In genomic region chr10:29039659-29040309, GRCh38 we compare ENCODE assay signal across 17 cellular contexts.
DNase-seq lines count a peak whose midpoint lies in the region; ATAC-seq, FAIRE-seq and TF ChIP-seq lines count a peak whose summit lies in the region.
"Had no signal": no experiment of that assay in that cellular context is flagged by ENCODE, and none has a peak within 500 bp of the region (broad histone marks: within the 10 kb centered on the region; RNA-seq: fewer than 3 reads in every experiment).

No MANE protein-coding gene starts in this region.

- no peak overlapping the region for H3K9ac ChIP-seq in liver (ENCODE audit: low read depth in 1 of 2, low read length in 2 of 2)
- H3K9ac ChIP-seq in HepG2 (ENCODE audit: insufficient read depth, low read depth, low read length), result no peak overlapping the region
- no peak overlapping the region for H3K9ac ChIP-seq in Karpas-422 (ENCODE audit: low read length)

- intact Hi-C loops in HepG2 (cut with micrococcal nuclease; ENCODE audit: unreplicated experiment), result no loop called here

- DNase-seq in HepG2 (ENCODE audit: low spot score) (no peak), brain microvascular endothelial cell (peak; percentile 79), kidney epithelial cell (ENCODE audit: low read depth) (peak; percentile 19), pons (ENCODE audit: low spot score) (no peak), Karpas-422 (no peak), DMS114 treated with DMSO at 0.1 percent for 48 hours (lab: John Stamatoyannopoulos, UW; ENCODE audit: unreplicated experiment) (no peak)
- DNase-seq in NK-92 treated with Interleukin-12 subunit alpha and Interleukin-12 subunit beta, amount 100 ng/mL, for 24 hours (lab: John Stamatoyannopoulos, UW), result no peak
- DNase-seq: activated CD4-positive, alpha-beta T cell treated with anti-CD3 and anti-CD28 coated beads, Interleukin-2, amount 50 U/mL, for 4 hours; activated gamma-delta T cell; DMS53; natural killer cell; NCI-H1105; T-helper 9 cell; testis had no signal

- in situ Hi-C loops in HepG2 (cut with HindIII; ENCODE audit: extremely low pct_ligation_motif_present, low pct_unique_long_range_greater_than_20kb) (no loop called here), brain microvascular endothelial cell (cut with HindIII; ENCODE audit: low pct_ligation_motif_present, low sequenced_read_pairs) (no loop called here)

- CTCF ChIA-PET in HepG2 (lab: Yijun Ruan, JAX; ENCODE audit: low intra/inter-chr PET ratio, low total read pairs), result no interaction called here

- no peak overlapping the region for H3K27ac ChIP-seq in liver (ENCODE audit: low read depth in 1 of 2, low read length in 2 of 2)
- H3K27ac ChIP-seq in HepG2 (ENCODE audit: extremely low read length, insufficient read depth, low read length), result no peak overlapping the region
- H3K27ac ChIP-seq in brain microvascular endothelial cell, result no peak overlapping the region
- H3K27ac ChIP-seq in Karpas-422 (ENCODE audit: low read length), result no peak overlapping the region
- H3K27ac ChIP-seq: epithelial cell of prostate, testis had no signal

- no peak for FAIRE-seq in HepG2 (lab: Jason Lieb, UNC)
- FAIRE-seq: A204.1 had no signal

- no peak for TF ChIP-seq EP300 in HepG2 (IDR thresholded peaks at IDR 0.05; ENCODE audit: low read depth in 2 of 2, low read length in 2 of 2)
- TF ChIP-seq EP300 in HepG2 (CRISPR knock-in tag; IDR thresholded peaks at IDR 0.05; ENCODE audit: borderline replicate concordance), result no peak

- BruUV-seq in HepG2 (replicated peaks; lab: Mats Ljungman, UMichigan), result no TSS peak

- H3K4me2 ChIP-seq in HepG2 (ENCODE audit: low read depth, low read length) (no peak overlapping the region), Karpas-422 (ENCODE audit: low read depth, low read length, poor library complexity, severe bottlenecking) (no peak overlapping the region)

- H3K9me3 ChIP-seq in liver (ENCODE audit: control insufficient read depth in 4 of 4, low read length in 3 of 4), result no peaks in the 10 kb centered on the region
- H3K9me3 ChIP-seq in HepG2 (ENCODE audit: low read length), result no peaks in the 10 kb centered on the region
- H3K9me3 ChIP-seq in Karpas-422 (ENCODE audit: low read length), result no peaks in the 10 kb centered on the region
- H3K9me3 ChIP-seq: testis had no signal

- no peak overlapping the region for H3K4me3 ChIP-seq in liver (ENCODE audit: low read depth in 1 of 3, low read length in 3 of 3)
- H3K4me3 ChIP-seq in HepG2 (replicated peaks in 1 of 3; ENCODE audit: insufficient read depth in 1 of 3, low read depth in 2 of 3, low read length in 3 of 3), result no peak overlapping the region
- no peak overlapping the region for H3K4me3 ChIP-seq in brain microvascular endothelial cell (ENCODE audit: low read depth, low read length)
- no peak overlapping the region for H3K4me3 ChIP-seq in kidney epithelial cell (ENCODE audit: low read depth, low read length)
- H3K4me3 ChIP-seq in Karpas-422 (ENCODE audit: low read length), result no peak overlapping the region
- H3K4me3 ChIP-seq: testis had no signal

- TF ChIP-seq POLR2A in HepG2 (IDR thresholded peaks at IDR 0.05; ENCODE audit: insufficient read depth in 1 of 2, low read depth in 2 of 2, low read length in 2 of 2), result no peak

- H4K20me1 ChIP-seq in HepG2 (ENCODE audit: insufficient read depth, low read length) (no peaks in the 10 kb centered on the region), Karpas-422 (ENCODE audit: insufficient read depth, low read depth, low read length) (no peaks in the 10 kb centered on the region)

- H2AFZ ChIP-seq in HepG2 (ENCODE audit: low read length), result no peak overlapping the region
- no peak overlapping the region for H2AFZ ChIP-seq in Karpas-422 (ENCODE audit: low read length)

- no peaks in the 10 kb centered on the region for H3K9me2 ChIP-seq in Karpas-422 (replicated peaks; ENCODE audit: insufficient read depth, low read length)

- TF ChIP-seq CTCF in liver (IDR thresholded peaks at IDR 0.05; ENCODE audit: low read depth, low read length, missing input control), result no peak
- TF ChIP-seq CTCF in HepG2 (CRISPR knock-in tag; IDR thresholded peaks at IDR 0.05), result no peak
- no peak for TF ChIP-seq CTCF in brain microvascular endothelial cell (IDR thresholded peaks at IDR 0.05; ENCODE audit: low read depth, low read length, missing control alignments)
- TF ChIP-seq CTCF in kidney epithelial cell (IDR thresholded peaks at IDR 0.05; ENCODE audit: insufficient read depth, low read length, poor library complexity, severe bottlenecking), result no peak

- no peaks in the 10 kb centered on the region for H3K79me2 ChIP-seq in HepG2 (ENCODE audit: insufficient read depth, low read length)
- no peaks in the 10 kb centered on the region for H3K79me2 ChIP-seq in Karpas-422 (ENCODE audit: low read length)

- POLR2A ChIA-PET in HepG2 (lab: Yijun Ruan, JAX), result no interaction called here

- H3K36me3 ChIP-seq in liver (ENCODE audit: control insufficient read depth in 4 of 4, insufficient read depth in 3 of 4, low read depth in 1 of 4, low read length in 3 of 4) (no peaks in the 10 kb centered on the region), HepG2 (replicated peaks in 1 of 2; ENCODE audit: control insufficient read depth in 1 of 2, insufficient read depth in 2 of 2, low read length in 2 of 2) (no peaks in the 10 kb centered on the region), brain microvascular endothelial cell (replicated peaks) (no peaks in the 10 kb centered on the region), kidney epithelial cell (ENCODE audit: control insufficient read depth, insufficient read depth, low read length) (no peaks in the 10 kb centered on the region), Karpas-422 (ENCODE audit: insufficient read depth, low read length) (no peaks in the 10 kb centered on the region)

- ATAC-seq in HepG2, result no peak
- ATAC-seq: natural killer cell had no signal

- WGBS in liver, result 49% methylated on average over 3 of the region's 3 CpGs
- 0% methylated on average over 3 of the region's 3 CpGs for WGBS in HepG2 (ENCODE audit: low lambda C conversion rate)

- no peaks in the 10 kb centered on the region for H3K27me3 ChIP-seq in liver (ENCODE audit: control insufficient read depth in 4 of 4, insufficient read depth in 4 of 4, low read length in 3 of 4)
- no peaks in the 10 kb centered on the region for H3K27me3 ChIP-seq in HepG2 (ENCODE audit: control insufficient read depth in 1 of 2, insufficient read depth in 2 of 2, low read length in 2 of 2)
- H3K27me3 ChIP-seq in brain microvascular endothelial cell (replicated peaks), result no peaks in the 10 kb centered on the region
- no peaks in the 10 kb centered on the region for H3K27me3 ChIP-seq in kidney epithelial cell (ENCODE audit: control insufficient read depth, insufficient read depth, low read length)
- H3K27me3 ChIP-seq in Karpas-422 (ENCODE audit: low read length), result no peaks in the 10 kb centered on the region
- H3K27me3 ChIP-seq: testis had no signal

- H3K4me1 ChIP-seq in liver (ENCODE audit: control insufficient read depth in 4 of 4, insufficient read depth in 4 of 4, low read length in 3 of 4), result no peaks in the 10 kb centered on the region
- H3K4me1 ChIP-seq in HepG2 (ENCODE audit: insufficient read depth, low read length), result no peaks in the 10 kb centered on the region
- H3K4me1 ChIP-seq in Karpas-422 (ENCODE audit: low read length), result no peaks in the 10 kb centered on the region
- H3K4me1 ChIP-seq: testis had no signal

- TF ChIP-seq RAD21 in liver (IDR thresholded peaks at IDR 0.05) (no peak), HepG2 (CRISPR knock-in tag; IDR thresholded peaks at IDR 0.05) (no peak)

TF ChIP-seq in liver, 16 proteins besides CTCF, POLR2A, EP300 and RAD21:
- TF ChIP-seq NR2F2 (IDR thresholded peaks at IDR 0.05), result peak; percentile 54
- no peak for TF ChIP-seq SP1 (IDR thresholded peaks at IDR 0.05)
TF ChIP-seq in liver: peak in this region for 1.

TF ChIP-seq in HepG2, 621 proteins besides CTCF, POLR2A, EP300 and RAD21:
- no peak for TF ChIP-seq GABPB1 (CRISPR knock-in tag; IDR thresholded peaks at IDR 0.05)
- TF ChIP-seq ZNF160 (CRISPR knock-in tag; IDR thresholded peaks at IDR 0.05), result no peak
- TF ChIP-seq ATRX (CRISPR knock-in tag; IDR thresholded peaks at IDR 0.05; ENCODE audit: borderline replicate concordance), result no peak
- TF ChIP-seq GATAD1 (CRISPR knock-in tag; IDR thresholded peaks at IDR 0.05), result no peak
- no peak for TF ChIP-seq HMGXB4 (CRISPR knock-in tag; IDR thresholded peaks at IDR 0.05; ENCODE audit: borderline replicate concordance in 1 of 2, low read depth in 1 of 2)
- TF ChIP-seq SALL2 (CRISPR knock-in tag; IDR thresholded peaks at IDR 0.05), result no peak
- no peak for TF ChIP-seq ZNF782 (CRISPR knock-in tag; IDR thresholded peaks at IDR 0.05; ENCODE audit: borderline replicate concordance)
- TF ChIP-seq XBP1 (CRISPR knock-in tag; IDR thresholded peaks at IDR 0.05), result no peak
- no peak for TF ChIP-seq ATF3 (CRISPR knock-in tag; IDR thresholded peaks at IDR 0.05)
- TF ChIP-seq ZNF790 (CRISPR knock-in tag; IDR thresholded peaks at IDR 0.05; ENCODE audit: borderline replicate concordance), result no peak
- TF ChIP-seq PHF20 (CRISPR knock-in tag; IDR thresholded peaks at IDR 0.05), result no peak
- no peak for TF ChIP-seq STAT5B (CRISPR knock-in tag; IDR thresholded peaks at IDR 0.05)
- no peak for TF ChIP-seq FOSL2 (CRISPR knock-in tag; IDR thresholded peaks at IDR 0.05)
- TF ChIP-seq THAP11 (CRISPR knock-in tag; IDR thresholded peaks at IDR 0.05), result no peak
- TF ChIP-seq JUN (CRISPR knock-in tag; IDR thresholded peaks at IDR 0.05), result no peak
- TF ChIP-seq DNMT1 (CRISPR knock-in tag; IDR thresholded peaks at IDR 0.05), result no peak

Comparison
In these comparisons a context has a peak if more than half of its experiments do, and no peak if none do; other contexts are left out.
1. DNase-seq: peak in brain microvascular endothelial cell (single experiment) and kidney epithelial cell (single experiment); none in HepG2 (single experiment), pons (single experiment), NK-92 treated with Interleukin-12 subunit alpha and Interleukin-12 subunit beta, amount 100 ng/mL, for 24 hours (single experiment), Karpas-422 (single experiment) and DMS114 treated with DMSO at 0.1 percent for 48 hours (single experiment).